8 cellular contexts compared by ENCODE assay signal in the genomic region with DNA sequence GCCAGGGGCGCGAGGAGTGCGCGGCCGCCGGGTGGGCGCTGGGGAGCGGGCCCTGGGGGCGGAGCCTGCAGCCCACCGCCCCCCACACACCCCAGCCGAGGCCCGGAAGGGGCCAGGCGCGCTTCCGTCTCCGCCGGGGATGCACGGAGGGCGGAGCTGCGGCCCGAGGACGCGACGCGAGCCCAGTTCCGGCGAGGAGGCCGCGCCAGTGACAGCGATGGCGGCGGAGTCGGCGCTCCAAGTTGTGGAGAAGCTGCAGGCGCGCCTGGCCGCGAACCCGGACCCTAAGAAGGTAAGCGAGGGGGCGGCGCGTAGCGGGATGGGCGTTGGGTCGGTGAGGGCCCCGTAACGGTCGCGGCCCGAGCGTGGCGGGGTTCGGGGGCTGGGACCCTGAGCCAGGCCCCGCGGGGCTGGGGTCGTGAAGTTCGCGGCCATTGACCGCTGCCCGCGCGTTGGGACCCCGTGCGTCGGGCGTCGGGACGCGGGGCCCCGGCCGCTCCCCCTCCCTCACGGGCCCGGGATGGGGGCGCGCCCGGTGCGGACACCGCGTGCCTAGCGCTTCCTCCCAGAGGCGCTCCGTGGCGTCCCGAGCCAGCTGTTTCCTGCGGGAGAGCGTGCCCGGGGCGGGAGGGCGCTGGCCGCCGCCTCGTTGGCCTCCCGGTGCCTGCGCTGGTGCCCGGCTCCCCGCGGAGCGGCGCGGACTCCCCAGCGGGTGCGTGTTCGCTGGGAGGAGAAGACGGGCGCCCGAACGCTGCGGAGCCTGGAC. TPM values are rescaled to one million over a fixed set of nuclear protein-coding genes. Genes with fewer than 3 reads are reported as not detected.
DNase-seq lines count a peak whose midpoint lies in the region; ATAC-seq and TF ChIP-seq lines count a peak whose summit lies in the region.

A gene with protein sequence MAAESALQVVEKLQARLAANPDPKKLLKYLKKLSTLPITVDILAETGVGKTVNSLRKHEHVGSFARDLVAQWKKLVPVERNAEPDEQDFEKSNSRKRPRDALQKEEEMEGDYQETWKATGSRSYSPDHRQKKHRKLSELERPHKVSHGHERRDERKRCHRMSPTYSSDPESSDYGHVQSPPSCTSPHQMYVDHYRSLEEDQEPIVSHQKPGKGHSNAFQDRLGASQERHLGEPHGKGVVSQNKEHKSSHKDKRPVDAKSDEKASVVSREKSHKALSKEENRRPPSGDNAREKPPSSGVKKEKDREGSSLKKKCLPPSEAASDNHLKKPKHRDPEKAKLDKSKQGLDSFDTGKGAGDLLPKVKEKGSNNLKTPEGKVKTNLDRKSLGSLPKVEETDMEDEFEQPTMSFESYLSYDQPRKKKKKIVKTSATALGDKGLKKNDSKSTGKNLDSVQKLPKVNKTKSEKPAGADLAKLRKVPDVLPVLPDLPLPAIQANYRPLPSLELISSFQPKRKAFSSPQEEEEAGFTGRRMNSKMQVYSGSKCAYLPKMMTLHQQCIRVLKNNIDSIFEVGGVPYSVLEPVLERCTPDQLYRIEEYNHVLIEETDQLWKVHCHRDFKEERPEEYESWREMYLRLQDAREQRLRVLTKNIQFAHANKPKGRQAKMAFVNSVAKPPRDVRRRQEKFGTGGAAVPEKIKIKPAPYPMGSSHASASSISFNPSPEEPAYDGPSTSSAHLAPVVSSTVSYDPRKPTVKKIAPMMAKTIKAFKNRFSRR (plus strand): TSS at position 185 of the 766 bp plus-strand sequence. CDS start 33 bp downstream, at position 218.

- intact Hi-C loops in T-helper 2 cell treated with Interferon-gamma antibody and Interleukin-4, amounts not matched to agents 100 ng/mL and 5 ng/mL, for 36 hours (cut with micrococcal nuclease), result loop anchor here (2.0 to 10.0 kb wide), 2 partner anchors 53 to 1289 kb away; a partner anchor contains a TSS
- intact Hi-C loops in right cardiac atrium (cut with DNase I), result no loop called here
- intact Hi-C loops in vagina (cut with DNase I), result no loop called here

- ATAC-seq in right cardiac atrium, result peak; percentile 94 to 96

- H3K27ac ChIP-seq in angular gyrus (ENCODE audit: low read depth, low read length) (peak within 1 kb of the TSS; percentile 86), right cardiac atrium (ENCODE audit: low read length) (peak within 1 kb of the TSS; percentile 73), rectal smooth muscle tissue (ENCODE audit: low read depth, low read length) (peak within 1 kb of the TSS; percentile 91), vagina (peak within 1 kb of the TSS; percentile 91)

- TF ChIP-seq CTCF in vagina (IDR thresholded peaks at IDR 0.05), result no peak

- TF ChIP-seq POLR2A in vagina (IDR thresholded peaks at IDR 0.05), result peak in 1 of 2 donors; percentile 49

- peak within 1 kb of the TSS; percentile 96 for H3K9ac ChIP-seq in rectal smooth muscle tissue (ENCODE audit: low read length)

- H3K4me3 ChIP-seq in right cardiac atrium (ENCODE audit: low read length) (peak within 1 kb of the TSS; percentile 82), rectal smooth muscle tissue (ENCODE audit: low read length) (peak within 1 kb of the TSS; percentile 87), vagina (peak within 1 kb of the TSS; percentile 65 to 93)

- H3K9me3 ChIP-seq in right cardiac atrium (ENCODE audit: control insufficient read depth, low read length), result no peaks in the 10 kb centered on the region
- no peaks in the 10 kb centered on the region for H3K9me3 ChIP-seq in vagina

- under 1% methylated on average over 109 of the region's 109 CpGs for WGBS in right cardiac atrium

- H3K4me1 ChIP-seq in right cardiac atrium (ENCODE audit: control insufficient read depth, insufficient read depth, low read length) (no peaks in the 10 kb centered on the region), rectal smooth muscle tissue (ENCODE audit: control insufficient read depth, insufficient read depth, low read length) (peaks cover 14% of the 10 kb centered on the region), vagina (peaks cover 29% of the 10 kb centered on the region)

- H3K27me3 ChIP-seq in right cardiac atrium (ENCODE audit: control insufficient read depth, insufficient read depth) (no peaks in the 10 kb centered on the region), rectal smooth muscle tissue (ENCODE audit: control insufficient read depth, insufficient read depth, low read length) (no peaks in the 10 kb centered on the region), vagina (no peaks in the 10 kb centered on the region)

- DNase-seq in GM04504 (ENCODE audit: low read depth) (peak; percentile 16), H4 (ENCODE audit: low spot score) (peak; percentile 53), M059J (ENCODE audit: low read depth) (peak; percentile 70), right cardiac atrium (peak; percentile 75 to 92 (median 92)), vagina (ENCODE audit: extremely low spot score in 2 of 2) (no peak)

- H3K36me3 ChIP-seq in rectal smooth muscle tissue (ENCODE audit: control insufficient read depth, insufficient read depth, low read length) (peaks cover 2% of the 10 kb centered on the region), vagina (no peaks in the 10 kb centered on the region)

RNA-seq across cellular contexts. Expression of the gene that starts here (rescaled TPM):
- total RNA-seq in H4 (2014; rRNA removed; shearing (Covaris generic)), result 38.3 and 48.1 TPM in 2 replicates
- 57.6 and 74.5 TPM in 2 replicates for total RNA-seq in M059J (2014; rRNA removed; shearing (Covaris generic))
- total RNA-seq in T-helper 2 cell treated with Interferon-gamma antibody and Interleukin-4, amounts not matched to agents 100 ng/mL and 5 ng/mL, for 36 hours, result 36.4 and 36.6 TPM in 2 replicates
- total RNA-seq in right cardiac atrium, result 10 to 100 TPM; 23.9 to 31.1 (median 25.9) TPM
- 11.6 TPM for polyA plus RNA-seq in right cardiac atrium
- 25.5 TPM for total RNA-seq in vagina

Comparison
In these comparisons a context has a peak if more than half of its experiments do, and no peak if none do; other contexts are left out.
1. DNase-seq: peak in GM04504 (single experiment), H4 (single experiment), M059J (single experiment) and right cardiac atrium (3 of 3); none in vagina (0 of 2).
2. Peak in every context shown above with its lines, with median percentiles within 50 percentile points of each other: H3K27ac ChIP-seq and H3K4me3 ChIP-seq.